Comparison of ENCODE assay signal across 1 cellular context in genomic region chr16:14559809-14560227, GRCh38.
TF ChIP-seq lines count a peak whose summit lies in the region.

No MANE protein-coding gene starts in this region.

TF ChIP-seq in HepG2, 621 proteins besides CTCF, POLR2A, EP300 and RAD21 (continued from another document and continues in another):
- no peak for TF ChIP-seq MBNL3 (CRISPR knock-in tag; conservative IDR thresholded peaks at IDR 0.05)
- TF ChIP-seq ZNF550 (CRISPR knock-in tag; IDR thresholded peaks at IDR 0.05; ENCODE audit: borderline replicate concordance) = no peak
- no peak for TF ChIP-seq ZNF780A (CRISPR knock-in tag; IDR thresholded peaks at IDR 0.05)
- no peak for TF ChIP-seq NFRKB (IDR thresholded peaks at IDR 0.05)
- no peak for TF ChIP-seq SP1 (IDR thresholded peaks at IDR 0.05)
- TF ChIP-seq SP1 (CRISPR knock-in tag; IDR thresholded peaks at IDR 0.05) = no peak
- TF ChIP-seq TBP (CRISPR knock-in tag; IDR thresholded peaks at IDR 0.05) = no peak
- TF ChIP-seq ZNF432 (CRISPR knock-in tag; IDR thresholded peaks at IDR 0.05; ENCODE audit: borderline replicate concordance) = no peak
- TF ChIP-seq GATAD2A (CRISPR knock-in tag; IDR thresholded peaks at IDR 0.05) = peak; percentile 69
- no peak for TF ChIP-seq ZNF557 (CRISPR knock-in tag; IDR thresholded peaks at IDR 0.05)
- peak; percentile 45 for TF ChIP-seq BCL6 (CRISPR knock-in tag; IDR thresholded peaks at IDR 0.05)
- TF ChIP-seq ZNF264 (CRISPR knock-in tag; IDR thresholded peaks at IDR 0.05) = no peak
- TF ChIP-seq PAF1 (CRISPR knock-in tag; IDR thresholded peaks at IDR 0.05) = no peak
- TF ChIP-seq ZNF607 (CRISPR knock-in tag; IDR thresholded peaks at IDR 0.05; ENCODE audit: borderline replicate concordance) = no peak
- TF ChIP-seq ELF3 (CRISPR knock-in tag; IDR thresholded peaks at IDR 0.05) = peak; percentile 81
- 0 out of 2 replicates have a peak, but pooled peaks have one; percentile 29 for TF ChIP-seq PAXIP1 (CRISPR knock-in tag; conservative IDR thresholded peaks at IDR 0.05)
- no peak for TF ChIP-seq LCORL (IDR thresholded peaks at IDR 0.05)
- no peak for TF ChIP-seq LCORL (CRISPR knock-in tag; IDR thresholded peaks at IDR 0.05)
- no peak for TF ChIP-seq BCL3 (CRISPR knock-in tag; IDR thresholded peaks at IDR 0.05)
- TF ChIP-seq CEBPG (CRISPR knock-in tag; IDR thresholded peaks at IDR 0.05) = peak; percentile 76
- no peak for TF ChIP-seq ZBTB3 (CRISPR knock-in tag; IDR thresholded peaks at IDR 0.05; ENCODE audit: borderline replicate concordance, low read depth)
- no peak for TF ChIP-seq HOXA5 (CRISPR knock-in tag; IDR thresholded peaks at IDR 0.05)
- TF ChIP-seq POGZ (CRISPR knock-in tag; IDR thresholded peaks at IDR 0.05) = 0 out of 2 replicates have a peak, but pooled peaks have one; percentile 12
- TF ChIP-seq SRY (CRISPR knock-in tag; IDR thresholded peaks at IDR 0.05) = no peak
- TF ChIP-seq CAMTA2 (CRISPR knock-in tag; IDR thresholded peaks at IDR 0.05; ENCODE audit: borderline replicate concordance) = no peak
- TF ChIP-seq XRCC5 (optimal IDR thresholded peaks at IDR 0.05; ENCODE audit: low read length) = peak; percentile 75
- no peak for TF ChIP-seq CEBPZ (IDR thresholded peaks at IDR 0.05; ENCODE audit: low read length)
- no peak for TF ChIP-seq ZNF160 (CRISPR knock-in tag; IDR thresholded peaks at IDR 0.05)
- no peak for TF ChIP-seq MLXIP (CRISPR knock-in tag; IDR thresholded peaks at IDR 0.05; ENCODE audit: borderline replicate concordance)
- no peak for TF ChIP-seq AFF4 (CRISPR knock-in tag; IDR thresholded peaks at IDR 0.05)
- TF ChIP-seq ARID5B (CRISPR knock-in tag; IDR thresholded peaks at IDR 0.05) = peak; percentile 27; the same call in 1 of the 2 replicates
- TF ChIP-seq ATF7-NPFF (CRISPR knock-in tag; IDR thresholded peaks at IDR 0.05; ENCODE audit: low read depth) = no peak
- no peak for TF ChIP-seq ZNF839 (CRISPR knock-in tag; IDR thresholded peaks at IDR 0.05; ENCODE audit: borderline replicate concordance)
- TF ChIP-seq HMGA1 (CRISPR knock-in tag; conservative IDR thresholded peaks at IDR 0.05) = no peak
- TF ChIP-seq ATAD3A (CRISPR knock-in tag; IDR thresholded peaks at IDR 0.05) = no peak
- no peak for TF ChIP-seq IKZF1 (IDR thresholded peaks at IDR 0.05)
- no peak for TF ChIP-seq NFE2L1 (CRISPR knock-in tag; IDR thresholded peaks at IDR 0.05; ENCODE audit: borderline replicate concordance)
- TF ChIP-seq ZBTB37 (CRISPR knock-in tag; IDR thresholded peaks at IDR 0.05) = peak; percentile 33; the same call in 1 of the 2 replicates
- no peak; the same call in 1 of the 2 replicates for TF ChIP-seq ZKSCAN8 (CRISPR knock-in tag; IDR thresholded peaks at IDR 0.05; ENCODE audit: borderline replicate concordance)
- no peak for TF ChIP-seq ZNF17 (CRISPR knock-in tag; IDR thresholded peaks at IDR 0.05)
- no peak for TF ChIP-seq ZNF451 (CRISPR knock-in tag; IDR thresholded peaks at IDR 0.05)
- TF ChIP-seq YEATS4 (CRISPR knock-in tag; IDR thresholded peaks at IDR 0.05; ENCODE audit: borderline replicate concordance) = no peak
- no peak for TF ChIP-seq ARHGAP35 (CRISPR knock-in tag; IDR thresholded peaks at IDR 0.05; ENCODE audit: borderline replicate concordance)
- no peak for TF ChIP-seq ZKSCAN5 (CRISPR knock-in tag; IDR thresholded peaks at IDR 0.05)
- TF ChIP-seq PPARG (CRISPR knock-in tag; conservative IDR thresholded peaks at IDR 0.05) = 0 out of 2 replicates have a peak, but pooled peaks have one; percentile 1
- TF ChIP-seq ZFP36L1 (CRISPR knock-in tag; IDR thresholded peaks at IDR 0.05) = peak; percentile 23; the same call in 1 of the 2 replicates
- peak; percentile 36; the same call in 1 of the 2 replicates for TF ChIP-seq MAX (IDR thresholded peaks at IDR 0.05)
